8 cellular contexts compared by ENCODE assay signal in the genomic region with DNA sequence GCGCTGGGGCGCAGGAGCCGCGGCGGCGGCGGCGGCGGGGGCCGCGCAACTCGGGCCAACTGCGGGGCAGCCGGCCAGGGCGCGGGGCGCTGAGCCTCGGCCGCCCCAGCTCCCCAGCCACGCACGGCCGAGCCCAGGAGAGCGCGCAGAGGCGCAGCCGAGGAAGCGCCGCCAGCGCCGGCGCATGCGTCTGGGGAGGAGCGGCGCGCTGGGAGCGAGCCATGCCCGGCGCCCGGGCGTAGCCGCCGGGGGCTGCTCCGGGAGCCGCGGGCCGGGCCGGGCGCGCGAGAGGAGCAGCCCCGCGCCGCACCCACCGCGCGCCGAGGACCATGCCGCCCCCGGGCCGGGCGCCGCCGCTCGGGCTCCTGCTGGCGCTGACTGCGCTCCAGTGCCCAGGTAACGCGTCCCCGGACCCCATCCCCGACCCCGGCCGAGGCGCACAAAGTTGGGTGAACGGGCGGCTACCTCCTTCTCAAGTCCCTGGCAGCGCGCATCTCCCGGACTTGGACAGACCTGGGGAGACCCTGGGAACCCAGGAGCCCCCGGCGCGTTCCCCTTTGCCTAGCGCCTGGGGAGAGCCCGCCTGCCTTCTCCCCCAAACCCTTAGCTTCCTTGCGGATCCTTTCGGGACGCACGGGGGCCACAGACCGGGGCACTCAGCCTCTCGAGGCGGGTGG. TPM values are rescaled to one million over a fixed set of nuclear protein-coding genes. Genes with fewer than 3 reads are reported as not detected.
DNase-seq lines count a peak whose midpoint lies in the region.

No MANE protein-coding gene starts in this region.

- H3K36me3 ChIP-seq in BLaER1 = no peaks in the 10 kb centered on the region
- no peaks in the 10 kb centered on the region for H3K36me3 ChIP-seq in GM23248 (ENCODE audit: low read depth)
- no peaks in the 10 kb centered on the region for H3K36me3 ChIP-seq in mesodermal cell (ENCODE audit: control insufficient read depth, insufficient read depth, low read length)

- H4K20me1 ChIP-seq in BLaER1 = peaks cover 51% of the 10 kb centered on the region
- no peaks in the 10 kb centered on the region for H4K20me1 ChIP-seq in GM23248 (ENCODE audit: insufficient read depth)

- WGBS in GM23248 (ENCODE audit: low coverage in 1 of 2, low lambda C conversion rate in 2 of 2, missing lambda C conversion rate in 2 of 2), 2 experiments = 1 to 4% methylated on average over 26 to 54 of the region's 90 CpGs
- WGBS in mesodermal cell (ENCODE audit: insufficient coverage in 2 of 2), 2 experiments = 0% methylated on average over 57 to 66 of the region's 90 CpGs

- peak overlapping the region; percentile 71 for H3K4me3 ChIP-seq in BLaER1
- H3K4me3 ChIP-seq in GM23248 = peak overlapping the region; percentile 54; the same call in 1 of the 2 replicates
- H3K4me3 ChIP-seq in mesodermal cell (ENCODE audit: extremely low read depth, insufficient read depth, low read length, poor library complexity, severe bottlenecking) = peak overlapping the region; percentile 35

- H3F3A ChIP-seq in GM23248 (ENCODE audit: insufficient read depth) = no peaks in the 10 kb centered on the region

- DNase-seq in GM23248 (peak; percentile 58), NCI-H2081 (lab: John Stamatoyannopoulos, UW) (no peak), GF-D8 (lab: John Stamatoyannopoulos, UW) (no peak), HuH-7 (ENCODE audit: low spot score) (no peak), H4 (ENCODE audit: low spot score) (no peak)

- no peaks in the 10 kb centered on the region for H3K79me2 ChIP-seq in GM23248 (ENCODE audit: insufficient read depth)

- H3K9me3 ChIP-seq in BLaER1 = no peaks in the 10 kb centered on the region
- H3K9me3 ChIP-seq in GM23248 (ENCODE audit: low read depth) = no peaks in the 10 kb centered on the region
- no peaks in the 10 kb centered on the region for H3K9me3 ChIP-seq in mesodermal cell (ENCODE audit: control insufficient read depth, low read length)

- H3K27me3 ChIP-seq in BLaER1 (peaks cover 79% of the 10 kb centered on the region), GM23248 (replicated peaks; ENCODE audit: insufficient read depth) (peaks cover 26% of the 10 kb centered on the region)

- H3K27ac ChIP-seq in BLaER1 (no peak overlapping the region), GM23248 (no peak overlapping the region), angular gyrus (ENCODE audit: low read depth, low read length) (peak overlapping the region; percentile 80), mesodermal cell (ENCODE audit: low read depth, low read length, severe bottlenecking) (no peak overlapping the region)

- H3K9ac ChIP-seq in BLaER1 (peak overlapping the region; percentile 24; the same call in 1 of the 2 replicates), GM23248 (no peak overlapping the region)

- no peak overlapping the region for H2AFZ ChIP-seq in GM23248

- in situ Hi-C loops in GM23248 (cut with MboI) = no loop called here

- H3K4me2 ChIP-seq in BLaER1 = peak overlapping the region; percentile 98
- H3K4me2 ChIP-seq in GM23248 (ENCODE audit: unreplicated experiment) = peak overlapping the region; percentile 35

- H3K9me2 ChIP-seq in GM23248 (ENCODE audit: insufficient read depth) = no peaks in the 10 kb centered on the region

- H3K4me1 ChIP-seq in BLaER1 (peaks cover 19% of the 10 kb centered on the region), GM23248 (ENCODE audit: insufficient read depth) (0 out of 2 replicates have a peak, but pooled peaks cover 3% of the 10 kb centered on the region), mesodermal cell (ENCODE audit: control insufficient read depth, insufficient read depth, low read length, poor library complexity, severe bottlenecking) (peaks cover 15% of the 10 kb centered on the region)

RNA-seq across cellular contexts. Expression of gene TMEM132B, which starts 0.4 kb away (rescaled TPM):
- total RNA-seq in GM23248 (2014; rRNA removed; shearing (Covaris generic)) = under 0.01 and 1.6 TPM in 2 replicates
- 0.05 and 0.06 TPM in 2 replicates for polyA plus RNA-seq in GM23248 (2016; fragmentation: Nextera tagmentation; extraction: Ambion mirVana)
- polyA plus RNA-seq in mesodermal cell (2013, experiment 1 of 2) = 3.6 TPM
- polyA plus RNA-seq in mesodermal cell (2013, experiment 2 of 2) = 2.4 TPM
- 3.2 and 6.6 TPM in 2 replicates for total RNA-seq in H4 (2014; rRNA removed; shearing (Covaris generic))
